ENCODE assay signal across 2 cellular contexts in the genomic region with DNA sequence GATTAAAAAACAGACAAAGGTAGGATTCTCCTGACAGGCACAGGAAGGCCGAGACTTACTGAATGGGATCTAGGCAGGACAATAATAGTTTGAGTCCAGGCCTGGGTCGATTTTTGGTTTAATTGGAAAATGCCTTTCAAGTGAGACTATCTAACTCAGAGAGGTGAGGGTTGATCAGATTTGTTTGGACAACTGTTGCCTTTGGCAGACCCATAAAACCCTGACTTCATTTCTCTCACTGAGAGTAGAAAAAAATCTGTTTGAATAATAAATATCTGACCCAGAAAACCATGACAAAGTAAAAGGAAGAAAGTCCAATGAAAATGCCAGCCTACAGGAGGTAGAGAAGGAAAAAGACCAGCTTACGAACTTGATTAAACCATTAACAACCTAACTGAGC.
TF ChIP-seq lines count a peak whose summit lies in the region.

No MANE protein-coding gene starts in this region.

TF ChIP-seq in HEK293, 187 proteins besides CTCF, POLR2A, EP300 and RAD21:
- TF ChIP-seq ZNF473 (tag by site-specific recombination; IDR thresholded peaks at IDR 0.05): no peak
- peak; percentile 46; the same call in 1 of the 2 replicates for TF ChIP-seq GFI1B (tag by site-specific recombination; IDR thresholded peaks at IDR 0.05)

TF ChIP-seq in K562, 482 proteins besides CTCF, POLR2A, EP300 and RAD21:
- TF ChIP-seq RFX1 (IDR thresholded peaks at IDR 0.05): no peak
- TF ChIP-seq ZNF165 (CRISPR knock-in tag; IDR thresholded peaks at IDR 0.05; ENCODE audit: borderline replicate concordance): no peak
- TF ChIP-seq EP400 (IDR thresholded peaks at IDR 0.05): no peak
- TF ChIP-seq OTX1 (CRISPR knock-in tag; IDR thresholded peaks at IDR 0.05): no peak
- no peak for TF ChIP-seq ZSCAN29 (IDR thresholded peaks at IDR 0.05)
- TF ChIP-seq KDM2B (CRISPR knock-in tag; IDR thresholded peaks at IDR 0.05): no peak
- TF ChIP-seq SOX6 (IDR thresholded peaks at IDR 0.05): no peak
